In genomic region chr9:111633389-111633736, GRCh38 we compare ENCODE assay signal across 12 cellular contexts. TPM values are rescaled to one million over a fixed set of nuclear protein-coding genes. Genes with fewer than 3 reads are reported as not detected.
DNase-seq lines count a peak whose midpoint lies in the region; ATAC-seq, FAIRE-seq and TF ChIP-seq lines count a peak whose summit lies in the region.
"Had no signal": no experiment of that assay in that cellular context is flagged by ENCODE, and none has a peak within 500 bp of the region (broad histone marks: within the 10 kb centered on the region; RNA-seq: fewer than 3 reads in every experiment).

No MANE protein-coding gene starts in this region.

- H3K36me3 Mint-ChIP-seq in CD8-positive, alpha-beta T cell: peaks cover 5% of the 10 kb centered on the region
- H3K36me3 Mint-ChIP-seq in astrocyte (ENCODE audit: low read depth, unreplicated experiment): no peaks in the 10 kb centered on the region
- peaks cover 0 to 7% (median 6%) of the 10 kb centered on the region in 5 donors for H3K36me3 Mint-ChIP-seq in naive thymus-derived CD4-positive, alpha-beta T cell

- peaks cover 71% of the 10 kb centered on the region for H3K79me2 ChIP-seq in astrocyte (ENCODE audit: insufficient read depth, low read length)

- H4K20me1 ChIP-seq in astrocyte (ENCODE audit: insufficient read depth, low read length): peaks cover 66% of the 10 kb centered on the region

- CTCF ChIA-PET in CD8-positive, alpha-beta T cell (lab: Charles Lee): no interaction called here
- CTCF ChIA-PET in naive thymus-derived CD4-positive, alpha-beta T cell (lab: Charles Lee): interaction anchor here (0.6 kb wide), 1 partner anchor 309 kb away, joined by 3 read pairs; no protein-coding TSS in a partner anchor

- H3K4me1 ChIP-seq in CD8-positive, alpha-beta T cell (ENCODE audit: insufficient read depth, low read length): peaks cover 18% of the 10 kb centered on the region
- peaks cover 13% of the 10 kb centered on the region for H3K4me1 ChIP-seq in astrocyte (ENCODE audit: insufficient read depth, low read length)
- peaks cover 14 to 21% of the 10 kb centered on the region in 2 donors for H3K4me1 ChIP-seq in naive thymus-derived CD4-positive, alpha-beta T cell (ENCODE audit: control insufficient read depth in 2 of 2, insufficient read depth in 2 of 2, low read length in 2 of 2)
- peaks cover 12 to 44% (median 32%) of the 10 kb centered on the region in 4 donors for H3K4me1 ChIP-seq in upper lobe of left lung

- no peak for DNase-seq in CD8-positive, alpha-beta T cell
- DNase-seq in HFF-Myc (ENCODE audit: extremely low read depth, low read depth): no peak
- DNase-seq in astrocyte (ENCODE audit: low read depth): no peak
- no peak for DNase-seq in naive thymus-derived CD4-positive, alpha-beta T cell
- no peak for DNase-seq in occipital lobe (lab: John Stamatoyannopoulos, UW)
- DNase-seq in upper lobe of left lung: no peak
- no peak for DNase-seq in retina
- DNase-seq: HCEC 1CT, hippocampal formation, NCI-H2029 treated with DMSO at 0.1 percent for 48 hours had no signal

- no peaks in the 10 kb centered on the region for H3K27me3 Mint-ChIP-seq in CD8-positive, alpha-beta T cell (ENCODE audit: low read depth)
- no peaks in the 10 kb centered on the region for H3K27me3 Mint-ChIP-seq in astrocyte (ENCODE audit: low read depth, unreplicated experiment)
- no peaks in the 10 kb centered on the region for H3K27me3 Mint-ChIP-seq in naive thymus-derived CD4-positive, alpha-beta T cell

- 81 to 83% methylated on average over 1 of the region's 1 CpG for WGBS in upper lobe of left lung, 2 donors

- H3K27ac Mint-ChIP-seq in CD8-positive, alpha-beta T cell: no peak overlapping the region
- no peak overlapping the region for H3K27ac Mint-ChIP-seq in astrocyte (ENCODE audit: unreplicated experiment)
- peak overlapping the region in 4 of 9 donors; percentile 19 to 62 (median 36) for H3K27ac Mint-ChIP-seq in naive thymus-derived CD4-positive, alpha-beta T cell
- H3K27ac Mint-ChIP-seq: T-helper 1 cell treated with Interleukin-12 subunit alpha and Interleukin-12 subunit beta and Interleukin-4 antibody, amounts not matched to agents 30 μg/mL and 1 μg/mL, for 36 hours had no signal

- peak overlapping the region; percentile 88 for H3K4me2 ChIP-seq in astrocyte (ENCODE audit: low read length)

- no peaks in the 10 kb centered on the region for H3K36me3 ChIP-seq in CD8-positive, alpha-beta T cell (ENCODE audit: insufficient read depth, low read length)
- H3K36me3 ChIP-seq in astrocyte (ENCODE audit: insufficient read depth, low read length) (no peaks in the 10 kb centered on the region), upper lobe of left lung (no peaks in the 10 kb centered on the region)
- no peaks in the 10 kb centered on the region for H3K36me3 ChIP-seq in naive thymus-derived CD4-positive, alpha-beta T cell (ENCODE audit: control insufficient read depth in 2 of 3, insufficient read depth in 3 of 3, low read length in 3 of 3)

- no peak overlapping the region for H3K4me3 ChIP-seq in CD8-positive, alpha-beta T cell (ENCODE audit: low read depth, low read length)
- H3K4me3 ChIP-seq in HFF-Myc (replicated peaks; ENCODE audit: low read depth, low read length) (peak overlapping the region; percentile 98), astrocyte (ENCODE audit: insufficient read depth, low read depth, low read length) (no peak overlapping the region), upper lobe of left lung (no peak overlapping the region)
- H3K4me3 ChIP-seq in naive thymus-derived CD4-positive, alpha-beta T cell (ENCODE audit: low read length): no peak overlapping the region

- ATAC-seq in CD8-positive, alpha-beta T cell: no peak
- no peak for ATAC-seq in naive thymus-derived CD4-positive, alpha-beta T cell
- ATAC-seq in upper lobe of left lung (ENCODE audit: low FRiP score in 2 of 2) (no peak), HG03108 (IDR thresholded peaks at IDR 0.05; ENCODE audit: unreplicated experiment) (no peak)

- no peak for TF ChIP-seq CTCF in CD8-positive, alpha-beta T cell (IDR thresholded peaks at IDR 0.05)
- TF ChIP-seq CTCF in HFF-Myc (IDR thresholded peaks at IDR 0.05; ENCODE audit: low read depth, low read length, missing control alignments) (no peak), astrocyte (IDR thresholded peaks at IDR 0.05; ENCODE audit: insufficient read depth, low read depth, low read length) (no peak), upper lobe of left lung (IDR thresholded peaks at IDR 0.05) (no peak)

- no peak for TF ChIP-seq POLR2A in upper lobe of left lung (IDR thresholded peaks at IDR 0.05)

- peaks cover 47% of the 10 kb centered on the region for H3K4me1 Mint-ChIP-seq in CD8-positive, alpha-beta T cell (ENCODE audit: low read depth)
- H3K4me1 Mint-ChIP-seq in astrocyte (ENCODE audit: low read depth, unreplicated experiment): peaks cover 24% of the 10 kb centered on the region
- peaks cover 29 to 57% (median 47%) of the 10 kb centered on the region in 7 donors for H3K4me1 Mint-ChIP-seq in naive thymus-derived CD4-positive, alpha-beta T cell

- H3K9me3 ChIP-seq in CD8-positive, alpha-beta T cell (ENCODE audit: low read length): no peaks in the 10 kb centered on the region
- H3K9me3 ChIP-seq in astrocyte (ENCODE audit: insufficient read depth, low read depth, low read length) (no peaks in the 10 kb centered on the region), upper lobe of left lung (no peaks in the 10 kb centered on the region)
- no peaks in the 10 kb centered on the region for H3K9me3 ChIP-seq in naive thymus-derived CD4-positive, alpha-beta T cell (ENCODE audit: control insufficient read depth in 2 of 3, low read length in 3 of 3)

- no peak overlapping the region for H2AFZ ChIP-seq in astrocyte (ENCODE audit: low read depth, low read length)

- H3K4me3 Mint-ChIP-seq in CD8-positive, alpha-beta T cell: peak overlapping the region; percentile 98
- H3K4me3 Mint-ChIP-seq in astrocyte (ENCODE audit: unreplicated experiment): peak overlapping the region; percentile 92
- H3K4me3 Mint-ChIP-seq in naive thymus-derived CD4-positive, alpha-beta T cell: peak overlapping the region in 7 of 10 donors; percentile 19 to 92 (median 64)

- POLR2A ChIA-PET in CD8-positive, alpha-beta T cell (lab: Charles Lee): interaction anchor here (0.9 kb wide), 1 partner anchor 28 kb away, joined by 3 read pairs; the partner anchor contains the start of gene GNG10
- POLR2A ChIA-PET in naive thymus-derived CD4-positive, alpha-beta T cell (lab: Charles Lee): no interaction called here

- H3K9me3 Mint-ChIP-seq in CD8-positive, alpha-beta T cell: no peaks in the 10 kb centered on the region
- no peaks in the 10 kb centered on the region for H3K9me3 Mint-ChIP-seq in astrocyte (ENCODE audit: unreplicated experiment)
- peaks cover 0 to 2% (median 0%) of the 10 kb centered on the region in 11 donors for H3K9me3 Mint-ChIP-seq in naive thymus-derived CD4-positive, alpha-beta T cell
- H3K9me3 Mint-ChIP-seq: T-helper 1 cell treated with Interleukin-12 subunit alpha and Interleukin-12 subunit beta and Interleukin-4 antibody, amounts not matched to agents 30 μg/mL and 1 μg/mL, for 36 hours had no signal

- no peak for TF ChIP-seq EP300 in upper lobe of left lung (IDR thresholded peaks at IDR 0.05)

- H3K9ac ChIP-seq in astrocyte (ENCODE audit: low read length): no peak overlapping the region

- no peak for FAIRE-seq in astrocyte (lab: Jason Lieb, UNC)

- no peak overlapping the region for H3K27ac ChIP-seq in CD8-positive, alpha-beta T cell (ENCODE audit: low read depth, low read length)
- H3K27ac ChIP-seq in astrocyte (ENCODE audit: low read depth, low read length): no peak overlapping the region
- H3K27ac ChIP-seq in naive thymus-derived CD4-positive, alpha-beta T cell (ENCODE audit: low read depth, low read length): no peak overlapping the region
- no peak overlapping the region for H3K27ac ChIP-seq in upper lobe of left lung

- intact Hi-C loops in CD8-positive, alpha-beta T cell (cut with DNase I, micrococcal nuclease): loop anchor here (2.0 to 10.0 kb wide), 11 partner anchors 106 to 1779 kb away; partner anchors contain the start of genes UGCG (in 2 of the 2), C9orf43 (in 1 of the 2), CDC26 (in 1 of the 2) and FKBP15 (in 1 of the 2)
- intact Hi-C loops in naive thymus-derived CD4-positive, alpha-beta T cell (cut with micrococcal nuclease): loop anchor here in 1 of 2 donors (5.0 to 10.0 kb wide), 2 partner anchors 851 to 1084 kb away; partner anchors contain the start of genes INIP and KIAA1958

- H3K27me3 ChIP-seq in CD8-positive, alpha-beta T cell (ENCODE audit: insufficient read depth, low read length): no peaks in the 10 kb centered on the region
- no peaks in the 10 kb centered on the region for H3K27me3 ChIP-seq in astrocyte (ENCODE audit: insufficient read depth, low read length)
- no peaks in the 10 kb centered on the region for H3K27me3 ChIP-seq in naive thymus-derived CD4-positive, alpha-beta T cell (ENCODE audit: control insufficient read depth in 2 of 2, insufficient read depth in 2 of 2, low read length in 2 of 2)
- no peaks in the 10 kb centered on the region for H3K27me3 ChIP-seq in upper lobe of left lung

RNA-seq across cellular contexts. Expression of gene DNAJC25, which starts 2.2 kb away (rescaled TPM):
- 1 to 10 TPM; 5.8 to 7.2 TPM for total RNA-seq in CD8-positive, alpha-beta T cell
- total RNA-seq in astrocyte: 11.6 and 12.2 TPM in 2 replicates
- total RNA-seq in naive thymus-derived CD4-positive, alpha-beta T cell: 1 to 10 TPM; 4.0 to 6.0 (median 5.2) TPM
- 1 to 10 TPM; 1.7 to 1.9 TPM for polyA plus RNA-seq in naive thymus-derived CD4-positive, alpha-beta T cell
- 4.7 TPM for total RNA-seq in occipital lobe
- 10 to 100 TPM in 2 of 6 donors, 1 to 10 TPM in 4; 4.5 to 12.2 (median 7.2) TPM for total RNA-seq in upper lobe of left lung

RNA-seq across cellular contexts. Expression of gene GNG10, which starts 28.0 kb away (rescaled TPM):
- total RNA-seq in CD8-positive, alpha-beta T cell: 1 to 10 TPM; 1.6 to 2.6 TPM
- total RNA-seq in astrocyte (29.4 and 29.6 TPM in 2 replicates), occipital lobe (37.4 TPM), upper lobe of left lung (10 to 100 TPM; 18.8 to 62.2 (median 39.6) TPM)
- total RNA-seq in naive thymus-derived CD4-positive, alpha-beta T cell: 10 to 100 TPM in 4 of 5 experiments, 1 to 10 TPM in 1; 5.3 to 26.1 (median 12.2) TPM
- 10 to 100 TPM; 15.5 to 26.8 TPM for polyA plus RNA-seq in naive thymus-derived CD4-positive, alpha-beta T cell

RNA-seq across cellular contexts. Expression of gene PTGR1, which starts 33.9 kb away (rescaled TPM):
- total RNA-seq in CD8-positive, alpha-beta T cell: not detected
- total RNA-seq in astrocyte (36.9 and 43.5 TPM in 2 replicates), occipital lobe (10.6 TPM), upper lobe of left lung (10 to 100 TPM; 26.9 to 66.7 (median 35.9) TPM)
- total RNA-seq in naive thymus-derived CD4-positive, alpha-beta T cell: under 1 TPM in 2 of 5 experiments, not detected in 3; 0.64 to 0.92 TPM
- under 1 TPM; 0.21 to 0.37 TPM for polyA plus RNA-seq in naive thymus-derived CD4-positive, alpha-beta T cell
